Comparison of ENCODE assay signal across 8 cellular contexts in the genomic region with DNA sequence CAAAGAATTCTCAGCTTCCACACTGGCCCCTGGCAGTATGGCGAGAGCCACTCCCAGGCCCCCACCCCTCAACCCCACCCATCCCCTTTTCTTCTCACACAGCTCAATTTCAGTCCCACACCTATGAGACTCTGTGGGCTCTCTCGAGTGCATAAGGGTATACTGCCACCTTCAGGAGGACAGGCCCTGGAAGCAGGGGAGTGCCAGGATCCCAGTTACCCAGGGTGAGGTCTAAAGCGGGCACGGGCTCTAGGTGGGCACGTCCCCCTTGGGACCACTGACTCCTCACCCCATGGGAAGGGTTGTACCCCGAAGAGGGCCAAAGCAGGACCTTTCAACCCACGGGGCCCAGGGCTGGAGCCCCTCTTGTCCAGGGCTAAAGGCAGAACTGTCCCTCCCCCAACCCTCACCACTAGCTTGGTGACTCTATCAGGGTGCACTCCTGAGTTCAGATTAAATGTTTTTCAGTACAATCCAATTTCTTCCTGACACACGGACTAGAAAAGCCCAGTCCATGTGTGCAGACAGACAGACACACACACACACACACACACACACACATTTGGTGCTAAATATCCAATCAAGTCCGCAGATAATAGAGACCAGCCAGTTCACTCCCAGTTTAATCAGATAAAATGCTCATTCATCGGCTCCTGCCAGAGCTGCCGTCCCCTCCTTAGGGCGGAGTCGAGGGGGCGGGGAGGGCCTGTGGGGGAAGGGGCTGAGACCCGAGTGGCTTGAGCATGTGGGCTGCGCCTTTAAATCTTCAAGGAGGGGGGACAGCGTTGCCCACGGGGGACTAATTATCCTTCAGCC. TPM values are rescaled to one million over a fixed set of nuclear protein-coding genes. Genes with fewer than 3 reads are reported as not detected.
A peak's percentile ranks its signal among the peaks of the same experiment; 100 is the strongest.
DNase-seq lines count a peak whose midpoint lies in the region; ATAC-seq and TF ChIP-seq lines count a peak whose summit lies in the region.

No MANE protein-coding gene starts in this region.

- H3K27ac ChIP-seq in DOHH2 (ENCODE audit: low read depth, low read length) = no peak overlapping the region
- H3K27ac ChIP-seq in breast epithelium = no peak overlapping the region

- H3K4me1 Mint-ChIP-seq in stimulated activated naive CD8-positive, alpha-beta T cell treated with anti-CD3 and anti-CD28 coated beads, Interleukin-15, amount 100 ng/mL, for 72 hours = peaks cover 8% of the 10 kb centered on the region
- no peaks in the 10 kb centered on the region for H3K4me1 Mint-ChIP-seq in CD14-positive monocyte

- H3K9me3 ChIP-seq in DOHH2 (ENCODE audit: control insufficient read depth, insufficient read depth, low read length) (no peaks in the 10 kb centered on the region), breast epithelium (no peaks in the 10 kb centered on the region)

- no peaks in the 10 kb centered on the region for H4K20me1 ChIP-seq in DOHH2 (ENCODE audit: control insufficient read depth, insufficient read depth, low read depth, low read length)

- no peaks in the 10 kb centered on the region for H3K9me2 ChIP-seq in DOHH2 (replicated peaks; ENCODE audit: control insufficient read depth, low read length)

- H3K4me3 Mint-ChIP-seq in stimulated activated naive CD8-positive, alpha-beta T cell treated with anti-CD3 and anti-CD28 coated beads, Interleukin-15, amount 100 ng/mL, for 72 hours = no peak overlapping the region
- H3K4me3 Mint-ChIP-seq in CD14-positive monocyte = no peak overlapping the region

- TF ChIP-seq EP300 in Ishikawa (IDR thresholded peaks at IDR 0.05; ENCODE audit: borderline replicate concordance) = no peak

- no peaks in the 10 kb centered on the region for H3F3A ChIP-seq in DOHH2 (ENCODE audit: control insufficient read depth, insufficient read depth)

- DNase-seq in OCI-M1 (lab: John Stamatoyannopoulos, UW) (peak; percentile 65), breast epithelium (ENCODE audit: low spot score in 2 of 2) (peak in 1 of 2 donors; percentile 40), kidney epithelial cell (ENCODE audit: low read depth) (no peak), CD14-positive monocyte (ENCODE audit: low spot score) (no peak)
- peak; percentile 33 to 47 for DNase-seq in stimulated activated naive CD8-positive, alpha-beta T cell treated with anti-CD3 and anti-CD28 coated beads, Interleukin-15, amount 100 ng/mL, for 72 hours

- H3K27ac Mint-ChIP-seq in stimulated activated naive CD8-positive, alpha-beta T cell treated with anti-CD3 and anti-CD28 coated beads, Interleukin-15, amount 100 ng/mL, for 72 hours = no peak overlapping the region
- no peak overlapping the region for H3K27ac Mint-ChIP-seq in CD14-positive monocyte

- H3K36me3 Mint-ChIP-seq in CD14-positive monocyte = no peaks in the 10 kb centered on the region

- H3K79me2 ChIP-seq in DOHH2 (ENCODE audit: control insufficient read depth, low read length) = no peaks in the 10 kb centered on the region

- intact Hi-C loops in breast epithelium (cut with DNase I; ENCODE audit: low total_unique reads) (no loop called here), CD14-positive monocyte (cut with micrococcal nuclease) (no loop called here)

- H3K36me3 ChIP-seq in DOHH2 (ENCODE audit: control insufficient read depth, low read length) (no peaks in the 10 kb centered on the region), breast epithelium (no peaks in the 10 kb centered on the region), kidney epithelial cell (ENCODE audit: control insufficient read depth, insufficient read depth, low read length) (no peaks in the 10 kb centered on the region)

- TF ChIP-seq RAD21 in Ishikawa (IDR thresholded peaks at IDR 0.05; ENCODE audit: low read depth) = peak; percentile 96

- H3K27me3 Mint-ChIP-seq in stimulated activated naive CD8-positive, alpha-beta T cell treated with anti-CD3 and anti-CD28 coated beads, Interleukin-15, amount 100 ng/mL, for 72 hours = peaks cover 39% of the 10 kb centered on the region
- H3K27me3 Mint-ChIP-seq in CD14-positive monocyte (ENCODE audit: low read depth in 3 of 3) = peaks cover 10 to 30% (median 15%) of the 10 kb centered on the region in 3 donors

- no peaks in the 10 kb centered on the region for H3K4me1 ChIP-seq in DOHH2 (ENCODE audit: control insufficient read depth, low read length)
- H3K4me1 ChIP-seq in breast epithelium = no peaks in the 10 kb centered on the region

- ATAC-seq in stimulated activated naive CD8-positive, alpha-beta T cell treated with anti-CD3 and anti-CD28 coated beads, Interleukin-15, amount 100 ng/mL, for 72 hours = peak; percentile 83
- ATAC-seq in GM18511 (IDR thresholded peaks at IDR 0.05; ENCODE audit: unreplicated experiment) = no peak

- H3K4me3 ChIP-seq in DOHH2 (ENCODE audit: low read length) = no peak overlapping the region
- H3K4me3 ChIP-seq in breast epithelium = no peak overlapping the region
- H3K4me3 ChIP-seq in kidney epithelial cell (ENCODE audit: low read depth, low read length) = no peak overlapping the region

- peak; percentile 67 for TF ChIP-seq CTCF in DOHH2 (IDR thresholded peaks at IDR 0.05; ENCODE audit: low read depth, low read length, poor library complexity, severe bottlenecking)
- TF ChIP-seq CTCF in breast epithelium (IDR thresholded peaks at IDR 0.05) = peak in 2 of 3 donors; percentile 43 to 55
- peak; percentile 92 for TF ChIP-seq CTCF in kidney epithelial cell (IDR thresholded peaks at IDR 0.05; ENCODE audit: insufficient read depth, low read length, poor library complexity, severe bottlenecking)
- no peak for TF ChIP-seq CTCF in CD14-positive monocyte (IDR thresholded peaks at IDR 0.05)

- no peaks in the 10 kb centered on the region for H3K9me3 Mint-ChIP-seq in stimulated activated naive CD8-positive, alpha-beta T cell treated with anti-CD3 and anti-CD28 coated beads, Interleukin-15, amount 100 ng/mL, for 72 hours
- no peaks in the 10 kb centered on the region for H3K9me3 Mint-ChIP-seq in CD14-positive monocyte

- H3K27me3 ChIP-seq in DOHH2 (ENCODE audit: control insufficient read depth, low read length) = no peaks in the 10 kb centered on the region
- H3K27me3 ChIP-seq in breast epithelium = peaks cover 0 to 3% of the 10 kb centered on the region in 2 donors
- H3K27me3 ChIP-seq in kidney epithelial cell (ENCODE audit: control insufficient read depth, insufficient read depth, low read length) = peaks cover 57% of the 10 kb centered on the region

- no peak for TF ChIP-seq POLR2A in breast epithelium (IDR thresholded peaks at IDR 0.05)

- H3K4me2 ChIP-seq in DOHH2 (ENCODE audit: low read length) = no peak overlapping the region

TF ChIP-seq in Ishikawa, 13 proteins besides CTCF, POLR2A, EP300 and RAD21:
- no peak for TF ChIP-seq CEBPB (IDR thresholded peaks at IDR 0.05)
- no peak for TF ChIP-seq CREB1 (IDR thresholded peaks at IDR 0.05; ENCODE audit: low read depth)
- no peak for TF ChIP-seq ZBTB7A (IDR thresholded peaks at IDR 0.05; ENCODE audit: low read depth)
- TF ChIP-seq NFIC (IDR thresholded peaks at IDR 0.05) = no peak
- no peak for TF ChIP-seq FOXM1 (IDR thresholded peaks at IDR 0.05; ENCODE audit: borderline replicate concordance, low read depth)
- TF ChIP-seq, protein P1, sequence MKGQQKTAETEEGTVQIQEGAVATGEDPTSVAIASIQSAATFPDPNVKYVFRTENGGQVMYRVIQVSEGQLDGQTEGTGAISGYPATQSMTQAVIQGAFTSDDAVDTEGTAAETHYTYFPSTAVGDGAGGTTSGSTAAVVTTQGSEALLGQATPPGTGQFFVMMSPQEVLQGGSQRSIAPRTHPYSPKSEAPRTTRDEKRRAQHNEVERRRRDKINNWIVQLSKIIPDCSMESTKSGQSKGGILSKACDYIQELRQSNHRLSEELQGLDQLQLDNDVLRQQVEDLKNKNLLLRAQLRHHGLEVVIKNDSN (IDR thresholded peaks at IDR 0.05) = no peak
- no peak for TF ChIP-seq EGR1 (IDR thresholded peaks at IDR 0.05)
- TF ChIP-seq YY1 (IDR thresholded peaks at IDR 0.05; ENCODE audit: low read depth) = no peak
- no peak for TF ChIP-seq TEAD4 (IDR thresholded peaks at IDR 0.05)

RNA-seq across cellular contexts. Expression of a gene that starts 59.4 kb away (rescaled TPM):
- total RNA-seq in breast epithelium (1 to 10 TPM; 1.1 to 4.6 (median 1.3) TPM), kidney epithelial cell (2.0 and 2.9 TPM in 2 replicates)
- polyA plus RNA-seq in CD14-positive monocyte = not detected

Comparison
In these comparisons a context has a peak if more than half of its experiments do, and no peak if none do; other contexts are left out.
1. DNase-seq: peak in OCI-M1 (single experiment) and stimulated activated naive CD8-positive, alpha-beta T cell treated with anti-CD3 and anti-CD28 coated beads, Interleukin-15, amount 100 ng/mL, for 72 hours (2 of 2); none in kidney epithelial cell (single experiment) and CD14-positive monocyte (single experiment).